In genomic region chr5:173926359-173926758, GRCh38 we compare ENCODE assay signal across 15 cellular contexts. TPM values are rescaled to one million over a fixed set of nuclear protein-coding genes. Genes with fewer than 3 reads are reported as not detected.
DNase-seq lines count a peak whose midpoint lies in the region; ATAC-seq and TF ChIP-seq lines count a peak whose summit lies in the region.
"Had no signal": no experiment of that assay in that cellular context is flagged by ENCODE, and none has a peak within 500 bp of the region (broad histone marks: within the 10 kb centered on the region; RNA-seq: fewer than 3 reads in every experiment).

No MANE protein-coding gene starts in this region.

- intact Hi-C loops in adrenal gland (cut with DNase I), result no loop called here

- H2BK12ac ChIP-seq in trophoblast cell (ENCODE audit: low read length), result no peak overlapping the region

- DNase-seq in GM23248, result peak; percentile 68
- DNase-seq in adrenal gland, result peak in 1 of 7 donors; percentile 53
- DNase-seq in foreskin melanocyte, result peak; percentile 56
- DNase-seq in trophoblast cell, result no peak
- no peak for DNase-seq in activated CD8-positive, alpha-beta memory T cell treated with anti-CD3 and anti-CD28 coated beads, Interleukin-2, amount 50 U/mL, for 4 hours
- DNase-seq in NCI-H510A treated with DMSO at 0.1 percent for 48 hours (lab: John Stamatoyannopoulos, UW), result no peak
- DNase-seq in stimulated activated CD4-positive, alpha-beta T cell treated with anti-CD3 and anti-CD28 coated beads, Interleukin-4, amount 100 ng/mL, for 4 hours, result no peak
- DNase-seq: activated T-cell treated with anti-CD3 and anti-CD28 coated beads, Interleukin-2, amount 50 U/mL, for 24 hours; CD8-positive, alpha-beta memory T cell; cortex of kidney; NCI-H1930; Peyer's patch had no signal

- no peak overlapping the region for H2BK5ac ChIP-seq in trophoblast cell (ENCODE audit: low read depth, low read length, poor library complexity)

- H3K4me1 ChIP-seq in GM23248 (ENCODE audit: insufficient read depth), result peaks cover 23% of the 10 kb centered on the region
- peaks cover 57 to 98% of the 10 kb centered on the region in 2 donors for H3K4me1 ChIP-seq in adrenal gland (replicated peaks in 1 of 2)
- H3K4me1 ChIP-seq in trophoblast cell (ENCODE audit: control insufficient read depth in 1 of 2, insufficient read depth in 2 of 2, low read length in 2 of 2), result peaks cover 0 to 2% of the 10 kb centered on the region in 2 experiments

- H2BK120ac ChIP-seq in trophoblast cell (ENCODE audit: insufficient read depth, low read length, poor library complexity), result no peak overlapping the region

- no peaks in the 10 kb centered on the region for H3K79me1 ChIP-seq in trophoblast cell (ENCODE audit: low read length)

- no peak overlapping the region for H2AFZ ChIP-seq in GM23248
- H2AFZ ChIP-seq in trophoblast cell (ENCODE audit: insufficient read depth, low read length, poor library complexity), result no peak overlapping the region

- H3K4me2 ChIP-seq in GM23248 (ENCODE audit: unreplicated experiment), result no peak overlapping the region
- H3K4me2 ChIP-seq in trophoblast cell (ENCODE audit: low read length), result no peak overlapping the region

- 34 to 41% methylated on average over 2 of the region's 2 CpGs for WGBS in GM23248 (ENCODE audit: low coverage in 1 of 2, low lambda C conversion rate in 2 of 2, missing lambda C conversion rate in 2 of 2), 2 experiments
- WGBS in adrenal gland, 4 donors, result 34 to 43% (median 37%) methylated on average over 2 of the region's 2 CpGs
- no CpG with 5 or more reads among the region's 2 CpGs for WGBS in trophoblast cell (ENCODE audit: extremely low coverage, insufficient coverage, insufficient read length)

- no peak overlapping the region for H3K9ac ChIP-seq in GM23248
- no peak overlapping the region for H3K9ac ChIP-seq in trophoblast cell (ENCODE audit: low read length)

- H3K27me3 ChIP-seq in GM23248 (replicated peaks; ENCODE audit: insufficient read depth), result no peaks in the 10 kb centered on the region
- no peaks in the 10 kb centered on the region for H3K27me3 ChIP-seq in adrenal gland
- H3K27me3 ChIP-seq in trophoblast cell (ENCODE audit: insufficient read depth, low read length), result no peaks in the 10 kb centered on the region
- H3K27me3 ChIP-seq: Peyer's patch had no signal

- no peak overlapping the region for H3K18ac ChIP-seq in trophoblast cell (ENCODE audit: low read length)

- ATAC-seq in GM19467 (IDR thresholded peaks at IDR 0.05; ENCODE audit: unreplicated experiment), result no peak
- ATAC-seq: natural killer cell treated with Interleukin-12 subunit alpha and Interleukin-12 subunit beta and Interleukin-15 and Interleukin-18, amount 100 ng/mL, for 72 hours; stimulated activated memory B cell treated with anti-CD40 and anti-IgM and Interleukin-4, amounts not matched to agents 10 μg/mL and 1 μg/mL and 100 μg/mL, for 72 hours had no signal

- H3K9me3 ChIP-seq in GM23248 (ENCODE audit: low read depth) (no peaks in the 10 kb centered on the region), adrenal gland (replicated peaks in 1 of 3) (no peaks in the 10 kb centered on the region), trophoblast cell (ENCODE audit: insufficient read depth, low read depth, low read length) (no peaks in the 10 kb centered on the region)
- H3K9me3 ChIP-seq: Peyer's patch had no signal

- H4K91ac ChIP-seq in trophoblast cell (ENCODE audit: low read depth, low read length), result no peak overlapping the region

- H3K9me2 ChIP-seq in GM23248 (ENCODE audit: insufficient read depth), result no peaks in the 10 kb centered on the region

- H3K27ac ChIP-seq in GM23248 (0 out of 2 replicates have a peak overlapping the region, but pooled peaks have one; percentile 7), adrenal gland (peak overlapping the region in 3 of 5 donors; percentile 4 to 85 (median 18)), trophoblast cell (ENCODE audit: low read depth, low read length) (no peak overlapping the region)

- no peak overlapping the region for H4K8ac ChIP-seq in trophoblast cell (ENCODE audit: low read depth, low read length)

- H4K12ac ChIP-seq in trophoblast cell (ENCODE audit: low read depth, low read length), result no peak overlapping the region

- TF ChIP-seq CTCF in adrenal gland (IDR thresholded peaks at IDR 0.05), result no peak

- H2AK5ac ChIP-seq in trophoblast cell (ENCODE audit: low read length), result no peak overlapping the region

- H3F3A ChIP-seq in GM23248 (ENCODE audit: insufficient read depth), result no peaks in the 10 kb centered on the region; the same call in 1 of the 2 replicates

- H3K23ac ChIP-seq in trophoblast cell (ENCODE audit: low read length), result no peak overlapping the region

- H3K79me2 ChIP-seq in GM23248 (ENCODE audit: insufficient read depth) (peaks cover 99% of the 10 kb centered on the region), trophoblast cell (ENCODE audit: control insufficient read depth, insufficient read depth, low read length, poor library complexity) (no peaks in the 10 kb centered on the region)

- no peaks in the 10 kb centered on the region for H4K20me1 ChIP-seq in GM23248 (ENCODE audit: insufficient read depth)

- peak overlapping the region; percentile 51 for H3K4ac ChIP-seq in trophoblast cell (ENCODE audit: low read depth, low read length)

- no peak overlapping the region for H3K4me3 ChIP-seq in GM23248
- no peak overlapping the region for H3K4me3 ChIP-seq in adrenal gland
- no peak overlapping the region for H3K4me3 ChIP-seq in trophoblast cell (ENCODE audit: low read depth, low read length)
- H3K4me3 ChIP-seq: Peyer's patch had no signal

- no peak overlapping the region for H3K14ac ChIP-seq in trophoblast cell (ENCODE audit: low read length)

- no peaks in the 10 kb centered on the region for H3K36me3 ChIP-seq in GM23248 (ENCODE audit: low read depth)
- H3K36me3 ChIP-seq in adrenal gland (replicated peaks in 1 of 2), result peaks cover 0 to 22% of the 10 kb centered on the region in 2 donors
- H3K36me3 ChIP-seq in trophoblast cell (ENCODE audit: control insufficient read depth in 1 of 2, insufficient read depth in 2 of 2, low read length in 2 of 2), result peaks cover 5 to 6% of the 10 kb centered on the region in 2 experiments
- H3K36me3 ChIP-seq: Peyer's patch had no signal

- TF ChIP-seq POLR2A in adrenal gland (IDR thresholded peaks at IDR 0.05), result no peak

- in situ Hi-C loops in GM23248 (cut with MboI), result no loop called here

RNA-seq across cellular contexts. Expression of gene CPEB4, which starts 38.2 kb away (rescaled TPM):
- total RNA-seq in GM23248 (2014; rRNA removed; shearing (Covaris generic)), result 11.6 and 16.3 TPM in 2 replicates
- polyA plus RNA-seq in GM23248 (2016; fragmentation: Nextera tagmentation; extraction: Ambion mirVana), result 4.4 and 6.2 TPM in 2 replicates
- 100 to 1,000 TPM; 107 to 381 (median 155) TPM for total RNA-seq in adrenal gland
- polyA plus RNA-seq in adrenal gland, result 10 to 100 TPM; 34.4 to 60.2 (median 42.9) TPM
- polyA plus RNA-seq in trophoblast cell (2013), result 50.4 and 53.4 TPM in 2 replicates

Comparison
In these comparisons a context has a peak if more than half of its experiments do, and no peak if none do; other contexts are left out.
1. DNase-seq: peak in GM23248 (single experiment) and foreskin melanocyte (single experiment); none in trophoblast cell (0 of 2), activated CD8-positive, alpha-beta memory T cell treated with anti-CD3 and anti-CD28 coated beads, Interleukin-2, amount 50 U/mL, for 4 hours (single experiment), NCI-H510A treated with DMSO at 0.1 percent for 48 hours (single experiment) and stimulated activated CD4-positive, alpha-beta T cell treated with anti-CD3 and anti-CD28 coated beads, Interleukin-4, amount 100 ng/mL, for 4 hours (0 of 2).